30 cellular contexts compared by ENCODE assay signal in genomic region chr4:174505892-174506291, GRCh38. TPM values are rescaled to one million over a fixed set of nuclear protein-coding genes. Genes with fewer than 3 reads are reported as not detected.
"Had no signal": no experiment of that assay in that cellular context is flagged by ENCODE, and none has a peak within 500 bp of the region (broad histone marks: within the 10 kb centered on the region; RNA-seq: fewer than 3 reads in every experiment).

No MANE protein-coding gene starts in this region.

- H3K4me1 Mint-ChIP-seq: endodermal cell, immature natural killer cell, memory B cell, natural killer cell had no signal

- H3K27me3 ChIP-seq: colonic mucosa, esophagus squamous epithelium, neutrophil, pancreas, right atrium auricular region, suprapubic skin, transverse colon, upper lobe of right lung, uterus had no signal

- H3K4me1 ChIP-seq: lower lobe of right lung, pancreas, right atrium auricular region, upper lobe of right lung, uterus had no signal

- H3K4me3 Mint-ChIP-seq: dendritic cell treated with granulocyte-macrophage colony-stimulating factor and Interleukin-4, amounts not matched to agents 40 ng/mL and 50 ng/mL, for 4 days; endodermal cell; immature natural killer cell; memory B cell; natural killer cell; stimulated activated naive CD8-positive, alpha-beta T cell treated with anti-CD3 and anti-CD28 coated beads, Interleukin-15, amount 100 ng/mL, for 72 hours had no signal

- H3K4me2 ChIP-seq: smooth muscle cell had no signal

- H3K9me3 Mint-ChIP-seq: dendritic cell treated with granulocyte-macrophage colony-stimulating factor and Interleukin-4, amounts not matched to agents 40 ng/mL and 50 ng/mL, for 4 days; endodermal cell; memory B cell; natural killer cell; stimulated activated naive CD8-positive, alpha-beta T cell treated with anti-CD3 and anti-CD28 coated beads, Interleukin-15, amount 100 ng/mL, for 72 hours had no signal

- H3K27ac ChIP-seq: colonic mucosa, lower lobe of right lung, neutrophil, pancreas, right atrium auricular region, suprapubic skin, transverse colon, upper lobe of right lung, uterus had no signal

- H3K36me3 Mint-ChIP-seq: memory B cell, natural killer cell had no signal

- H3K27ac Mint-ChIP-seq: dendritic cell treated with granulocyte-macrophage colony-stimulating factor and Interleukin-4, amounts not matched to agents 40 ng/mL and 50 ng/mL, for 4 days; endodermal cell; immature natural killer cell; memory B cell; natural killer cell; stimulated activated naive CD8-positive, alpha-beta T cell treated with anti-CD3 and anti-CD28 coated beads, Interleukin-15, amount 100 ng/mL, for 72 hours had no signal

- DNase-seq: colonic mucosa; effector CD8-positive, alpha-beta T cell; endodermal cell; esophagus squamous epithelium; foreskin melanocyte; glutamatergic neuron; hypothalamus; immature natural killer cell; islet precursor cell; left ventricle myocardium superior; lower lobe of right lung; natural killer cell; pancreas; stimulated activated CD4-positive, alpha-beta T cell treated with anti-CD3 and anti-CD28 coated beads, Interleukin-12 subunit alpha, Interleukin-12 subunit beta, amount 100 ng/mL, for 4 hours; stimulated activated CD4-positive, alpha-beta T cell treated with anti-CD3 and anti-CD28 coated beads, Interleukin-1b, Interleukin-23, amount 100 ng/mL, for 48 hours; stimulated activated CD4-positive, alpha-beta T cell treated with anti-CD3 and anti-CD28 coated beads, Interleukin-4, amount 100 ng/mL, for 1 hour; stimulated activated CD8-positive, alpha-beta memory T cell treated with anti-CD3 and anti-CD28 coated beads, Interleukin-4, amount 100 ng/mL, for 48 hours; stimulated activated naive CD4-positive, alpha-beta T cell; stimulated activated naive CD8-positive, alpha-beta T cell treated with anti-CD3 and anti-CD28 coated beads, Interleukin-15, amount 100 ng/mL, for 72 hours; transverse colon; upper lobe of right lung; uterus had no signal

- ATAC-seq: left ventricle myocardium superior; lower lobe of right lung; natural killer cell; pancreas; sciatic nerve; stimulated activated naive CD8-positive, alpha-beta T cell treated with anti-CD3 and anti-CD28 coated beads, Interleukin-15, amount 100 ng/mL, for 72 hours; upper lobe of right lung had no signal

- H3K36me3 ChIP-seq: colonic mucosa, neutrophil, pancreas, right atrium auricular region, suprapubic skin, upper lobe of right lung, uterus had no signal

- H3K4me3 ChIP-seq: colonic mucosa, esophagus squamous epithelium, lower lobe of right lung, pancreas, right atrium auricular region, smooth muscle cell, suprapubic skin, transverse colon, upper lobe of right lung, uterus had no signal

- H3K27me3 Mint-ChIP-seq: dendritic cell treated with granulocyte-macrophage colony-stimulating factor and Interleukin-4, amounts not matched to agents 40 ng/mL and 50 ng/mL, for 4 days; memory B cell; stimulated activated naive CD8-positive, alpha-beta T cell treated with anti-CD3 and anti-CD28 coated beads, Interleukin-15, amount 100 ng/mL, for 72 hours had no signal

RNA-seq across cellular contexts. Expression of gene HPGD, which starts 16.4 kb away (rescaled TPM):
- total RNA-seq: pulmonary artery endothelial cell had no signal
